Comparison of ENCODE assay signal across 8 cellular contexts in genomic region chr1:115641762-115642167, GRCh38. TPM values are rescaled to one million over a fixed set of nuclear protein-coding genes. Genes with fewer than 3 reads are reported as not detected.
DNase-seq lines count a peak whose midpoint lies in the region; ATAC-seq and TF ChIP-seq lines count a peak whose summit lies in the region.

Gene VANGL1, plus strand, starts transcription at chr1:115641970. Its CDS starts 9,444 bp downstream, at chr1:115651414.

- peaks cover 0 to 27% (median 23%) of the 10 kb centered on the region in 5 donors for H3K9me3 Mint-ChIP-seq in CD8-positive, alpha-beta memory T cell
- peaks cover 18% of the 10 kb centered on the region for H3K9me3 Mint-ChIP-seq in natural killer cell treated with Interleukin-12 subunit alpha and Interleukin-12 subunit beta and Interleukin-15 and Interleukin-18, amount 100 ng/mL, for 72 hours

- H3K36me3 Mint-ChIP-seq in CD8-positive, alpha-beta memory T cell, result peaks cover 0 to 1% (median 0%) of the 10 kb centered on the region in 3 donors
- peaks cover 26% of the 10 kb centered on the region for H3K36me3 Mint-ChIP-seq in natural killer cell treated with Interleukin-12 subunit alpha and Interleukin-12 subunit beta and Interleukin-15 and Interleukin-18, amount 100 ng/mL, for 72 hours

- peak within 1 kb of the TSS in 4 of 8 donors; percentile 6 to 66 (median 40) for H3K27ac Mint-ChIP-seq in CD8-positive, alpha-beta memory T cell
- H3K27ac Mint-ChIP-seq in natural killer cell treated with Interleukin-12 subunit alpha and Interleukin-12 subunit beta and Interleukin-15 and Interleukin-18, amount 100 ng/mL, for 72 hours, result peak within 1 kb of the TSS in 1 of 2 donors; percentile 34

- peaks cover 17 to 35% of the 10 kb centered on the region in 2 donors for H3K27me3 Mint-ChIP-seq in CD8-positive, alpha-beta memory T cell
- peaks cover 0 to 8% of the 10 kb centered on the region in 2 donors for H3K27me3 Mint-ChIP-seq in natural killer cell treated with Interleukin-12 subunit alpha and Interleukin-12 subunit beta and Interleukin-15 and Interleukin-18, amount 100 ng/mL, for 72 hours

- H3K4me1 ChIP-seq in CD8-positive, alpha-beta memory T cell (ENCODE audit: insufficient read depth, low read length), result peaks cover 8% of the 10 kb centered on the region
- peaks cover 26% of the 10 kb centered on the region for H3K4me1 ChIP-seq in vagina

- H3K9me3 ChIP-seq in CD8-positive, alpha-beta memory T cell (ENCODE audit: low read length), result no peaks in the 10 kb centered on the region
- no peaks in the 10 kb centered on the region for H3K9me3 ChIP-seq in vagina

- H3K27me3 ChIP-seq in CD8-positive, alpha-beta memory T cell (ENCODE audit: insufficient read depth, low read length, poor library complexity, severe bottlenecking), result no peaks in the 10 kb centered on the region
- H3K27me3 ChIP-seq in vagina, result no peaks in the 10 kb centered on the region

- no peak for TF ChIP-seq CTCF in vagina (IDR thresholded peaks at IDR 0.05)

- intact Hi-C loops in vagina (cut with DNase I), result no loop called here

- H3K4me3 ChIP-seq in CD8-positive, alpha-beta memory T cell (ENCODE audit: low read length), result peak within 1 kb of the TSS; percentile 54
- H3K4me3 ChIP-seq in vagina, result peak within 1 kb of the TSS; percentile 71 to 83

- POLR2A ChIA-PET in CD8-positive, alpha-beta memory T cell (lab: Charles Lee), result no interaction called here

- H3K36me3 ChIP-seq in CD8-positive, alpha-beta memory T cell (ENCODE audit: insufficient read depth, low read length), result no peaks in the 10 kb centered on the region
- no peaks in the 10 kb centered on the region for H3K36me3 ChIP-seq in vagina

- peak within 1 kb of the TSS; percentile 79 to 95 (median 85) for H3K4me3 Mint-ChIP-seq in CD8-positive, alpha-beta memory T cell
- peak within 1 kb of the TSS; percentile 86 for H3K4me3 Mint-ChIP-seq in natural killer cell treated with Interleukin-12 subunit alpha and Interleukin-12 subunit beta and Interleukin-15 and Interleukin-18, amount 100 ng/mL, for 72 hours

- ATAC-seq in GM19025 (IDR thresholded peaks at IDR 0.05; ENCODE audit: low read depth, unreplicated experiment) (peak; percentile 57), HG03103 (IDR thresholded peaks at IDR 0.05; ENCODE audit: low read depth, unreplicated experiment) (peak; percentile 52)
- ATAC-seq in natural killer cell treated with Interleukin-12 subunit alpha and Interleukin-12 subunit beta and Interleukin-15 and Interleukin-18, amount 100 ng/mL, for 72 hours, result peak; percentile 89 to 91

- peak within 1 kb of the TSS; percentile 24 for H3K27ac ChIP-seq in CD8-positive, alpha-beta memory T cell (ENCODE audit: low read depth, low read length)
- H3K27ac ChIP-seq in vagina, result peak within 1 kb of the TSS; percentile 73

- no peak for TF ChIP-seq POLR2A in vagina (IDR thresholded peaks at IDR 0.05)

- H3K4me1 Mint-ChIP-seq in CD8-positive, alpha-beta memory T cell, result peaks cover 14 to 16% (median 16%) of the 10 kb centered on the region in 3 donors
- H3K4me1 Mint-ChIP-seq in natural killer cell treated with Interleukin-12 subunit alpha and Interleukin-12 subunit beta and Interleukin-15 and Interleukin-18, amount 100 ng/mL, for 72 hours (ENCODE audit: low read depth in 2 of 2), result peaks cover 10 to 15% of the 10 kb centered on the region in 2 donors

- DNase-seq in CD8-positive, alpha-beta memory T cell, result peak in 2 of 5 donors; percentile 8 to 23
- DNase-seq in NCI-H345 (lab: John Stamatoyannopoulos, UW), result peak; percentile 77
- DNase-seq in activated CD8-positive, alpha-beta memory T cell treated with anti-CD3 and anti-CD28 coated beads, Interleukin-2, amount 50 U/mL, for 4 hours, result peak; percentile 18
- DNase-seq in fibroblast of gingiva (ENCODE audit: low read depth), result peak; percentile 61
- DNase-seq in natural killer cell treated with Interleukin-12 subunit alpha and Interleukin-12 subunit beta and Interleukin-15 and Interleukin-18, amount 100 ng/mL, for 72 hours (ENCODE audit: low spot score), result peak; percentile 79
- no peak for DNase-seq in vagina (ENCODE audit: extremely low spot score in 2 of 2)

- CTCF ChIA-PET in CD8-positive, alpha-beta memory T cell (lab: Charles Lee), result no interaction called here

RNA-seq across cellular contexts. Expression of gene VANGL1, which starts in this region (rescaled TPM):
- total RNA-seq in CD8-positive, alpha-beta memory T cell, result 1 to 10 TPM; 3.0 to 3.3 TPM
- 3.2 TPM for polyA plus RNA-seq in CD8-positive, alpha-beta memory T cell
- 1 to 10 TPM; 6.5 to 7.3 TPM for total RNA-seq in natural killer cell treated with Interleukin-12 subunit alpha and Interleukin-12 subunit beta and Interleukin-15 and Interleukin-18, amount 100 ng/mL, for 72 hours
- total RNA-seq in vagina, result 8.1 TPM

Comparison
In these comparisons a context has a peak if more than half of its experiments do, and no peak if none do; other contexts are left out.
1. DNase-seq: peak in NCI-H345 (single experiment), activated CD8-positive, alpha-beta memory T cell treated with anti-CD3 and anti-CD28 coated beads, Interleukin-2, amount 50 U/mL, for 4 hours (single experiment), fibroblast of gingiva (single experiment) and natural killer cell treated with Interleukin-12 subunit alpha and Interleukin-12 subunit beta and Interleukin-15 and Interleukin-18, amount 100 ng/mL, for 72 hours (single experiment); none in vagina (0 of 2).
2. Peak in every context shown above with its lines, with median percentiles within 50 percentile points of each other: ATAC-seq.